In genomic region chr1:212234431-212235298, GRCh38 we compare ENCODE assay signal across 9 cellular contexts. TPM values are rescaled to one million over a fixed set of nuclear protein-coding genes. Genes with fewer than 3 reads are reported as not detected.
DNase-seq lines count a peak whose midpoint lies in the region; ATAC-seq and TF ChIP-seq lines count a peak whose summit lies in the region.
"Had no signal": no experiment of that assay in that cellular context is flagged by ENCODE, and none has a peak within 500 bp of the region (broad histone marks: within the 10 kb centered on the region; RNA-seq: fewer than 3 reads in every experiment).

No MANE protein-coding gene starts in this region.

- in situ Hi-C loops in Panc1 (cut with HindIII; ENCODE audit: low pct_unique_long_range_greater_than_20kb, low sequenced_read_pairs), result no loop called here

- intact Hi-C loops in Panc1 (cut with micrococcal nuclease; ENCODE audit: unreplicated experiment), result no loop called here
- intact Hi-C loops in colonic mucosa (cut with DNase I), result loop anchor here (5.0 kb wide), 1 partner anchor 53 kb away; the partner anchor contains the start of gene PPP2R5A

- ATAC-seq in GM18502 (IDR thresholded peaks at IDR 0.05; ENCODE audit: poor library complexity, unreplicated experiment) (peak; percentile 84), HG03064 (IDR thresholded peaks at IDR 0.05; ENCODE audit: low read depth, unreplicated experiment) (peak; percentile 47), Panc1 (peak; percentile 77; the same call in 1 of the 2 replicates), GM21526 (IDR thresholded peaks at IDR 0.05; ENCODE audit: low FRiP score, unreplicated experiment) (no peak)

- DNase-seq in 8988T (peak; percentile 27), Panc1 (ENCODE audit: low read depth, low spot score) (peak; percentile 60), colonic mucosa (peak; percentile 38), activated gamma-delta T cell (lab: John Stamatoyannopoulos, UW) (no peak)

- TF ChIP-seq CTCF in Panc1 (IDR thresholded peaks at IDR 0.05) (no peak), colonic mucosa (IDR thresholded peaks at IDR 0.05) (no peak)

- POLR2A ChIA-PET in Panc1 (lab: Charles Lee), result interaction anchor here (0.6 kb wide), 1 partner anchor 35 kb away, joined by 7 read pairs; no protein-coding TSS in a partner anchor

- H3K9me3 ChIP-seq in Panc1 (ENCODE audit: control insufficient read depth, insufficient read depth, low read depth, low read length), result no peaks in the 10 kb centered on the region
- no peaks in the 10 kb centered on the region for H3K9me3 ChIP-seq in colonic mucosa
- H3K9me3 ChIP-seq in muscle layer of duodenum (ENCODE audit: control insufficient read depth in 1 of 2, low read length in 2 of 2), result no peaks in the 10 kb centered on the region
- H3K9me3 ChIP-seq: tibial nerve had no signal

- CTCF ChIA-PET in Panc1 (lab: Charles Lee), result interaction anchor here (0.5 to 0.7 kb wide), 3 partner anchors 27 to 763 kb away, joined by 3 to 6 read pairs (median 5); no protein-coding TSS in a partner anchor

- no TSS peak for BruUV-seq in Panc1 (replicated peaks; lab: Mats Ljungman, UMichigan)

- no peak overlapping the region for H3K4me3 ChIP-seq in Panc1 (ENCODE audit: low read depth in 2 of 2, low read length in 2 of 2)
- H3K4me3 ChIP-seq in colonic mucosa, result no peak overlapping the region
- H3K4me3 ChIP-seq in muscle layer of duodenum (ENCODE audit: low read depth in 1 of 2, low read length in 2 of 2), result no peak overlapping the region
- H3K4me3 ChIP-seq: tibial nerve had no signal

- H3K4me1 ChIP-seq in Panc1 (ENCODE audit: control insufficient read depth, insufficient read depth, low read length) (no peaks in the 10 kb centered on the region), colonic mucosa (peaks cover 8% of the 10 kb centered on the region), muscle layer of duodenum (ENCODE audit: control insufficient read depth in 1 of 2, insufficient read depth in 2 of 2, low read length in 2 of 2) (peaks cover 11 to 13% of the 10 kb centered on the region in 2 donors)

- no peak overlapping the region for H3K9ac ChIP-seq in colonic mucosa (ENCODE audit: low read depth in 2 of 2, low read length in 2 of 2)

- H3K27ac ChIP-seq in Panc1 (ENCODE audit: low read length), result no peak overlapping the region
- H3K27ac ChIP-seq in colonic mucosa, result no peak overlapping the region
- H3K27ac ChIP-seq in muscle layer of duodenum (ENCODE audit: low read length), result peak overlapping the region; percentile 74

- H3K36me3 ChIP-seq in Panc1 (ENCODE audit: control insufficient read depth, insufficient read depth, low read length) (no peaks in the 10 kb centered on the region), colonic mucosa (no peaks in the 10 kb centered on the region), muscle layer of duodenum (ENCODE audit: control insufficient read depth in 1 of 2, insufficient read depth in 2 of 2, low read length in 2 of 2) (no peaks in the 10 kb centered on the region)
- H3K36me3 ChIP-seq: tibial nerve had no signal

- H3K27me3 ChIP-seq in Panc1 (ENCODE audit: control insufficient read depth, insufficient read depth, low read length), result no peaks in the 10 kb centered on the region
- H3K27me3 ChIP-seq in colonic mucosa, result no peaks in the 10 kb centered on the region
- no peaks in the 10 kb centered on the region for H3K27me3 ChIP-seq in muscle layer of duodenum (ENCODE audit: low read depth, low read length)
- H3K27me3 ChIP-seq: tibial nerve had no signal

RNA-seq across cellular contexts. Expression of gene PPP2R5A, which starts 50.5 kb away (rescaled TPM):
- total RNA-seq in Panc1 (2021; ENCODE audit: unreplicated experiment) (44.3 TPM), colonic mucosa (10 to 100 TPM; 62.4 to 78.2 TPM)
- polyA plus RNA-seq in Panc1 (2012; ENCODE audit: insufficient read length), result 19.5 TPM
